12 cellular contexts compared by ENCODE assay signal in the genomic region with DNA sequence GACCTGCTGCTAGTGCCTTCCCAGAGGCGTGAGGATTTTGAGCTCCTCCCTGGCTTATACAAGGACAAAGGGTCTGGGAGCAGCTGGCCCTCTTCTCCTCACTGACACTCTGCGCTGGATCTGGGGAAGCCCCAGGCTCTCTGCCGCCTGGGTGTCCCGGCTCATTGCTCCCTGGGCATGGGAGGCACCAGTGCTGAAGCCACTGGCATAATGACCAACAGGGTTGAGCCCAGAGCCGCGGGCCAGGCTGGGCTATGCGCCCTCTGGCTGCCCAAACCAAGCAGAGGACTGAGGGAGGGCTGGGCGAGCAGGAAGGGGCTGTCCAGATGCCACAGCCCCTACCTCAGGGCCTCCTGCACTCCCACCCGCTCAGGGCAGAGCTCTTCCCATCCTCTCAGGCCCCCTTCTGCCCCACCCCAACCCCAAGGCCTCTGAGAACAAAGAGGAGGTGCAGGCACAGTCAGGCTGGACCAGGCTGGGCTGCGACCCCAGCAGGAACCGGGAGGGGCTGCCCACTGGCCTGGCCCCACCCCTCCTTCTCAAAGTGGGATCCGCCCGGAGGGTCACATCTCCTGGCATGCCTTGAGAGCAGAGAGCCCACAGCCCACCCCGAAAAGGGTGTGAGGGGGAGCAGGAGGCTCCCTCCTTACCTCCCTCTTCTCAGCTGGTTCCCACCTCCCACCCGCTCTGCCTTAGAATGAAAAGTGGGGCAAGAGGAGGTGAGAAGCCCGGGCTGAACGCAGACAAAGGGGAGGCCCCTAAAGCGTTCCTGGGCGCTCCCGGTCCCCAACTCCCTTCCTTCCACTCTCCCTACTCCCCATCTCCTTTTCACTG. TPM values are rescaled to one million over a fixed set of nuclear protein-coding genes. Genes with fewer than 3 reads are reported as not detected.
DNase-seq lines count a peak whose midpoint lies in the region; ATAC-seq and TF ChIP-seq lines count a peak whose summit lies in the region.
"Had no signal": no experiment of that assay in that cellular context is flagged by ENCODE, and none has a peak within 500 bp of the region (broad histone marks: within the 10 kb centered on the region; RNA-seq: fewer than 3 reads in every experiment).

No MANE protein-coding gene starts in this region.

- TF ChIP-seq CTCF in HEK293 (tag by site-specific recombination; IDR thresholded peaks at IDR 0.05) (no peak), astrocyte of the spinal cord (IDR thresholded peaks at IDR 0.05; ENCODE audit: low read depth, low read length) (peak; percentile 27), smooth muscle cell (IDR thresholded peaks at IDR 0.05; ENCODE audit: borderline replicate concordance, insufficient read depth, poor library complexity, severe bottlenecking) (peak; percentile 15)

- peak overlapping the region; percentile 92 for H3K4me2 ChIP-seq in smooth muscle cell

- no peaks in the 10 kb centered on the region for H4K20me1 ChIP-seq in smooth muscle cell (ENCODE audit: low read depth)

- in situ Hi-C loops in astrocyte of the spinal cord (cut with HindIII; ENCODE audit: low sequenced_read_pairs): no loop called here

- no peaks in the 10 kb centered on the region for H3K79me2 ChIP-seq in smooth muscle cell (ENCODE audit: low read depth)

- H3K36me3 ChIP-seq in HEK293 (ENCODE audit: control insufficient read depth in 2 of 2, insufficient read depth in 1 of 2, low read length in 2 of 2) (no peaks in the 10 kb centered on the region), iPS-15b (ENCODE audit: control insufficient read depth, insufficient read depth, low read length) (no peaks in the 10 kb centered on the region), smooth muscle cell (ENCODE audit: low read depth) (no peaks in the 10 kb centered on the region)
- H3K36me3 ChIP-seq: neutrophil had no signal

- H3K27me3 ChIP-seq in iPS-15b (ENCODE audit: control insufficient read depth, insufficient read depth, low read length) (peaks cover 9% of the 10 kb centered on the region), smooth muscle cell (ENCODE audit: low read depth) (peaks cover 19% of the 10 kb centered on the region)

- H3K4me3 ChIP-seq in HEK293 (ENCODE audit: low read depth, low read length) (no peak overlapping the region), astrocyte of the spinal cord (ENCODE audit: low read depth, low read length) (no peak overlapping the region), iPS-15b (ENCODE audit: low read depth, low read length) (peak overlapping the region; percentile 61), smooth muscle cell (peak overlapping the region; percentile 56)
- H3K4me3 ChIP-seq: GM12878 had no signal

- H3K4me1 ChIP-seq in HEK293 (ENCODE audit: control insufficient read depth, insufficient read depth, low read length): no peaks in the 10 kb centered on the region; the same call in 1 of the 2 replicates
- peaks cover 38% of the 10 kb centered on the region for H3K4me1 ChIP-seq in iPS-15b (ENCODE audit: control insufficient read depth, insufficient read depth, low read length)
- H3K4me1 ChIP-seq in smooth muscle cell (ENCODE audit: low read depth): peaks cover 39% of the 10 kb centered on the region

- no peaks in the 10 kb centered on the region for H3K9me3 ChIP-seq in HEK293 (ENCODE audit: control insufficient read depth, insufficient read depth, low read depth, low read length)
- no peaks in the 10 kb centered on the region for H3K9me3 ChIP-seq in iPS-15b (ENCODE audit: control insufficient read depth, insufficient read depth, low read length)
- H3K9me3 ChIP-seq in smooth muscle cell (replicated peaks; ENCODE audit: low read depth): no peaks in the 10 kb centered on the region
- H3K9me3 ChIP-seq: neutrophil had no signal

- DNase-seq in astrocyte of the spinal cord (ENCODE audit: low read depth, low spot score): no peak
- DNase-seq in smooth muscle cell (lab: John Stamatoyannopoulos, UW; ENCODE audit: unreplicated experiment): no peak
- DNase-seq in HUDEP-2 (lab: John Stamatoyannopoulos, UW; ENCODE audit: unreplicated experiment in 76 of 76): no peak
- no peak for DNase-seq in foreskin melanocyte
- DNase-seq: activated CD4-positive, alpha-beta T cell treated with anti-CD3 and anti-CD28 coated beads for 1 hour; NCI-H1694 treated with DMSO at 0.1 percent for 48 hours had no signal

- 26% methylated on average over 19 of the region's 20 CpGs for WGBS in smooth muscle cell (ENCODE audit: low lambda C conversion rate)

- H3K27ac ChIP-seq in HEK293 (ENCODE audit: extremely low read depth, low read depth, low read length) (no peak overlapping the region), smooth muscle cell (ENCODE audit: low read depth) (no peak overlapping the region)
- H3K27ac ChIP-seq: neutrophil had no signal

- H3F3A ChIP-seq in smooth muscle cell (ENCODE audit: low read depth): no peaks in the 10 kb centered on the region

- POLR2A ChIA-PET in HEK293 (lab: Yijun Ruan, JAX): interaction anchor here (0.9 kb wide), 1 partner anchor 34 kb away, joined by 4 read pairs; no protein-coding TSS in a partner anchor

- H2AFZ ChIP-seq in smooth muscle cell (ENCODE audit: low read depth): no peak overlapping the region

- CTCF ChIA-PET in HEK293 (lab: Yijun Ruan, JAX): interaction anchor here (0.6 to 7.7 kb wide), 6 partner anchors 10 to 1132 kb away, joined by 3 to 77 read pairs (median 6); no protein-coding TSS in a partner anchor

- H3K9ac ChIP-seq in iPS-15b (ENCODE audit: low read depth, low read length): peak overlapping the region; percentile 60
- no peak overlapping the region for H3K9ac ChIP-seq in smooth muscle cell (ENCODE audit: low read depth)

- ATAC-seq in HG03520 (IDR thresholded peaks at IDR 0.05; ENCODE audit: unreplicated experiment) (no peak), GM18870 (IDR thresholded peaks at IDR 0.05; ENCODE audit: unreplicated experiment) (no peak)
- ATAC-seq: GM12878 had no signal

TF ChIP-seq in HEK293, 187 proteins besides CTCF, POLR2A, EP300 and RAD21:
- TF ChIP-seq ZNF558 (tag by site-specific recombination; IDR thresholded peaks at IDR 0.05): no peak
- no peak for TF ChIP-seq ZNF610 (tag by site-specific recombination; IDR thresholded peaks at IDR 0.05; ENCODE audit: borderline replicate concordance)
- TF ChIP-seq ZNF138 (tag by site-specific recombination; IDR thresholded peaks at IDR 0.05; ENCODE audit: borderline replicate concordance): no peak
- TF ChIP-seq, protein P1, sequence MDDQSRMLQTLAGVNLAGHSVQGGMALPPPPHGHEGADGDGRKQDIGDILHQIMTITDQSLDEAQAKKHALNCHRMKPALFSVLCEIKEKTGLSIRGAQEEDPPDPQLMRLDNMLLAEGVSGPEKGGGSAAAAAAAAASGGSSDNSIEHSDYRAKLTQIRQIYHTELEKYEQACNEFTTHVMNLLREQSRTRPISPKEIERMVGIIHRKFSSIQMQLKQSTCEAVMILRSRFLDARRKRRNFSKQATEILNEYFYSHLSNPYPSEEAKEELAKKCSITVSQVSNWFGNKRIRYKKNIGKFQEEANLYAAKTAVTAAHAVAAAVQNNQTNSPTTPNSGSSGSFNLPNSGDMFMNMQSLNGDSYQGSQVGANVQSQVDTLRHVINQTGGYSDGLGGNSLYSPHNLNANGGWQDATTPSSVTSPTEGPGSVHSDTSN (CRISPR knock-in tag; IDR thresholded peaks at IDR 0.05): 0 out of 2 replicates have a peak, but pooled peaks have one; percentile 6
- TF ChIP-seq, protein P2, sequence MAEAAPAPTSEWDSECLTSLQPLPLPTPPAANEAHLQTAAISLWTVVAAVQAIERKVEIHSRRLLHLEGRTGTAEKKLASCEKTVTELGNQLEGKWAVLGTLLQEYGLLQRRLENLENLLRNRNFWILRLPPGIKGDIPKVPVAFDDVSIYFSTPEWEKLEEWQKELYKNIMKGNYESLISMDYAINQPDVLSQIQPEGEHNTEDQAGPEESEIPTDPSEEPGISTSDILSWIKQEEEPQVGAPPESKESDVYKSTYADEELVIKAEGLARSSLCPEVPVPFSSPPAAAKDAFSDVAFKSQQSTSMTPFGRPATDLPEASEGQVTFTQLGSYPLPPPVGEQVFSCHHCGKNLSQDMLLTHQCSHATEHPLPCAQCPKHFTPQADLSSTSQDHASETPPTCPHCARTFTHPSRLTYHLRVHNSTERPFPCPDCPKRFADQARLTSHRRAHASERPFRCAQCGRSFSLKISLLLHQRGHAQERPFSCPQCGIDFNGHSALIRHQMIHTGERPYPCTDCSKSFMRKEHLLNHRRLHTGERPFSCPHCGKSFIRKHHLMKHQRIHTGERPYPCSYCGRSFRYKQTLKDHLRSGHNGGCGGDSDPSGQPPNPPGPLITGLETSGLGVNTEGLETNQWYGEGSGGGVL (tag by site-specific recombination; IDR thresholded peaks at IDR 0.05): 0 out of 2 replicates have a peak, but pooled peaks have one; percentile 7
- TF ChIP-seq SCRT1 (tag by site-specific recombination; IDR thresholded peaks at IDR 0.05; ENCODE audit: borderline replicate concordance): no peak
- TF ChIP-seq, protein P3, sequence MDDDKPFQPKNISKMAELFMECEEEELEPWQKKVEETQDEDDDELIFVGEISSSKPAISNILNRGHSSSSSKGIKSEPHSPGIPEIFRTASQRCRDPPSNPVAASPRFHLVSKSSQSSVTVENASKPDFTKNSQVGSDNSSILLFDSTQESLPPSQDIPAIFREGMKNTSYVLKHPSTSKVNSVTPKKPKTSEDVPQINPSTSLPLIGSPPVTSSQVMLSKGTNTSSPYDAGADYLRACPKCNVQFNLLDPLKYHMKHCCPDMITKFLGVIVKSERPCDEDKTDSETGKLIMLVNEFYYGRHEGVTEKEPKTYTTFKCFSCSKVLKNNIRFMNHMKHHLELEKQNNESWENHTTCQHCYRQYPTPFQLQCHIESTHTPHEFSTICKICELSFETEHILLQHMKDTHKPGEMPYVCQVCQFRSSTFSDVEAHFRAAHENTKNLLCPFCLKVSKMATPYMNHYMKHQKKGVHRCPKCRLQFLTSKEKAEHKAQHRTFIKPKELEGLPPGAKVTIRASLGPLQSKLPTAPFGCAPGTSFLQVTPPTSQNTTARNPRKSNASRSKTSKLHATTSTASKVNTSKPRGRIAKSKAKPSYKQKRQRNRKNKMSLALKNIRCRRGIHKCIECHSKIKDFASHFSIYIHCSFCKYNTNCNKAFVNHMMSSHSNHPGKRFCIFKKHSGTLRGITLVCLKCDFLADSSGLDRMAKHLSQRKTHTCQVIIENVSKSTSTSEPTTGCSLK (tag by site-specific recombination; IDR thresholded peaks at IDR 0.05): no peak
- TF ChIP-seq ZEB2 (tag by site-specific recombination; IDR thresholded peaks at IDR 0.05): no peak
- peak; percentile 94 for TF ChIP-seq ZNF223 (tag by site-specific recombination; IDR thresholded peaks at IDR 0.05)
- peak; percentile 90 for TF ChIP-seq KLF1 (tag by site-specific recombination; IDR thresholded peaks at IDR 0.05)
- no peak for TF ChIP-seq ZNF292 (tag by site-specific recombination; IDR thresholded peaks at IDR 0.05; ENCODE audit: borderline replicate concordance, low read depth)

RNA-seq across cellular contexts. Expression of a gene that starts 1.5 kb away (rescaled TPM):
- total RNA-seq in smooth muscle cell: 3.5 and 8.2 TPM in 2 replicates
- polyA plus RNA-seq in smooth muscle cell: 11.1 and 13.4 TPM in 2 replicates
- total RNA-seq: GM12878 had no signal

Comparison
In these comparisons a context has a peak if more than half of its experiments do, and no peak if none do; other contexts are left out.
1. H3K4me3 ChIP-seq: peak in iPS-15b (single experiment) and smooth muscle cell (single experiment); none in HEK293 (single experiment) and astrocyte of the spinal cord (single experiment).